Comparison of ENCODE assay signal across 13 cellular contexts in the genomic region with DNA sequence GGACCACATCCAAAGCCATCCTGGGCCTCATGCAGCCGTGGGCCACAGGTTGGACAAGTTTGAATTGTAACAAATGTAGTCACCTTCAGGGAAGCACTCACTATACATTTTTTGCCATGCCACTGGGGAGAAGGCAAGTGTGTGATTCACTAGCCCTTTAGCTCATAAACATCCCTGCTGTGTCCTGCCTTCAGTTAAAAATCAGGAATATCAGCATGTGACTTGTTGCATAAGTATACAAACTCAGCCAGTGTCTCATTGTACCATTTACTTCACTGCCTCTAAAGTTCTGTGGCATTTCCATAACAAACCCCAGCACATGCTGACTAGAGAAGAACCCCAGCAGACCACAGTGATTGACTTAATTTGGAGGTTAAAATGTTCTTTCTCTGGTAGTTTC.
DNase-seq lines count a peak whose midpoint lies in the region; ATAC-seq, FAIRE-seq and TF ChIP-seq lines count a peak whose summit lies in the region.
"Had no signal": no experiment of that assay in that cellular context is flagged by ENCODE, and none has a peak within 500 bp of the region (broad histone marks: within the 10 kb centered on the region; RNA-seq: fewer than 3 reads in every experiment).

No MANE protein-coding gene starts in this region.

- H4K20me1 ChIP-seq in endothelial cell of umbilical vein (replicated peaks; ENCODE audit: control insufficient read depth, extremely low read depth, insufficient read depth, low read length): no peaks in the 10 kb centered on the region

- POLR2A ChIA-PET in AG04449 (lab: Yijun Ruan, JAX): interaction anchor here (0.7 to 1.1 kb wide), 3 partner anchors 9 to 133 kb away, joined by 3 to 6 read pairs (median 3); no protein-coding TSS in a partner anchor
- POLR2A ChIA-PET in endothelial cell of umbilical vein (lab: Charles Lee): no interaction called here

- H3K4me3 ChIP-seq in AG04449 (ENCODE audit: low read depth, low read length) (no peak overlapping the region), endothelial cell of umbilical vein (replicated peaks in 1 of 3; ENCODE audit: insufficient read depth in 1 of 3, low read depth in 1 of 3, low read length in 3 of 3) (no peak overlapping the region), lung (no peak overlapping the region)
- H3K4me3 ChIP-seq: heart left ventricle had no signal

- peak; percentile 58 for DNase-seq in AG04449 (ENCODE audit: low read depth, low spot score)
- DNase-seq in M059J (ENCODE audit: low read depth): peak; percentile 77
- DNase-seq in endothelial cell of umbilical vein (ENCODE audit: low read depth, low spot score): no peak
- no peak for DNase-seq in lung (ENCODE audit: low spot score)
- no peak for DNase-seq in midbrain (lab: John Stamatoyannopoulos, UW)
- no peak for DNase-seq in NCI-H345 treated with DMSO at 0.1 percent for 48 hours (lab: John Stamatoyannopoulos, UW; ENCODE audit: unreplicated experiment)
- DNase-seq in NCI-H2107 treated with DMSO at 0.1 percent for 48 hours (lab: John Stamatoyannopoulos, UW; ENCODE audit: unreplicated experiment): no peak
- DNase-seq in occipital lobe (lab: John Stamatoyannopoulos, UW): no peak
- DNase-seq: heart left ventricle, NCI-H1048, NCI-H524 had no signal

- BruUV-seq in endothelial cell of umbilical vein (replicated peaks; lab: Mats Ljungman, UMichigan): no TSS peak

- no peak overlapping the region for H3K4me2 ChIP-seq in endothelial cell of umbilical vein (ENCODE audit: insufficient read depth, low read length)

- no peaks in the 10 kb centered on the region for H3K27me3 ChIP-seq in endothelial cell of umbilical vein (ENCODE audit: control insufficient read depth in 2 of 2, insufficient read depth in 2 of 2, low read length in 2 of 2)
- H3K27me3 ChIP-seq in lung (ENCODE audit: control insufficient read depth, insufficient read depth): no peaks in the 10 kb centered on the region
- H3K27me3 ChIP-seq: heart left ventricle had no signal

- dilution Hi-C loops in endothelial cell of umbilical vein (cut with MboI; ENCODE audit: extremely low pct_ligation_motif_present, low sequenced_read_pairs): no loop called here

- CTCF ChIA-PET in AG04449 (lab: Yijun Ruan, JAX) (interaction anchor here (1.4 to 1.5 kb wide), 2 partner anchors 81 to 121 kb away, joined by 3 read pairs; no protein-coding TSS in a partner anchor), endothelial cell of umbilical vein (lab: Charles Lee) (interaction anchor here (0.8 to 1.6 kb wide), 3 partner anchors 8 to 24 kb away, joined by 3 to 4 read pairs (median 3); no protein-coding TSS in a partner anchor)

- 65 to 81% methylated on average over 1 of the region's 1 CpG for whole genome bisulfite sequencing in lung, 2 donors

- H2AFZ ChIP-seq in endothelial cell of umbilical vein (ENCODE audit: low read depth, low read length): no peak overlapping the region

- no peaks in the 10 kb centered on the region for H3K79me2 ChIP-seq in endothelial cell of umbilical vein (ENCODE audit: control insufficient read depth, insufficient read depth, low read length)

- no peak for TF ChIP-seq POLR2A in endothelial cell of umbilical vein (IDR thresholded peaks at IDR 0.05; ENCODE audit: low read depth, low read length)

- no peaks in the 10 kb centered on the region for H3K9me3 ChIP-seq in endothelial cell of umbilical vein (replicated peaks; ENCODE audit: control insufficient read depth, insufficient read depth, low read length)
- H3K9me3 ChIP-seq in lung (ENCODE audit: control insufficient read depth in 2 of 2, insufficient read depth in 1 of 2, low read length in 1 of 2): no peaks in the 10 kb centered on the region
- H3K9me3 ChIP-seq: heart left ventricle had no signal

- intact Hi-C loops in endothelial cell of umbilical vein (cut with micrococcal nuclease): no loop called here

- H3K4me1 ChIP-seq in endothelial cell of umbilical vein (ENCODE audit: control insufficient read depth, extremely low read depth, insufficient read depth, low read length) (no peaks in the 10 kb centered on the region), lung (ENCODE audit: control insufficient read depth in 2 of 2, insufficient read depth in 2 of 2, low read length in 2 of 2) (peaks cover 2 to 9% of the 10 kb centered on the region in 2 donors)

- H3K36me3 ChIP-seq in endothelial cell of umbilical vein (ENCODE audit: control insufficient read depth in 2 of 2, extremely low read depth in 1 of 2, insufficient read depth in 2 of 2, low read length in 2 of 2) (no peaks in the 10 kb centered on the region), lung (ENCODE audit: control insufficient read depth in 2 of 2, insufficient read depth in 2 of 2, low read length in 2 of 2) (no peaks in the 10 kb centered on the region)
- H3K36me3 ChIP-seq: heart left ventricle had no signal

- H3K9ac ChIP-seq in endothelial cell of umbilical vein (replicated peaks; ENCODE audit: extremely low read depth, insufficient read depth, low read length): no peak overlapping the region

- H3K9me1 ChIP-seq in endothelial cell of umbilical vein (replicated peaks; ENCODE audit: control insufficient read depth, extremely low read depth, insufficient read depth, low read length): no peaks in the 10 kb centered on the region

- TF ChIP-seq CTCF in AG04449 (IDR thresholded peaks at IDR 0.05; ENCODE audit: insufficient read depth, low read length, missing control alignments) (no peak), endothelial cell of umbilical vein (IDR thresholded peaks at IDR 0.05; ENCODE audit: extremely low read depth in 1 of 2, insufficient read depth in 1 of 2, low read depth in 1 of 2, low read length in 2 of 2) (no peak), lung (IDR thresholded peaks at IDR 0.05; ENCODE audit: control extremely low read depth, extremely low read depth) (no peak)

- H3K27ac ChIP-seq in endothelial cell of umbilical vein (ENCODE audit: insufficient read depth, low read depth, low read length) (no peak overlapping the region), lung (ENCODE audit: low read depth in 1 of 2, low read length in 1 of 2) (no peak overlapping the region)
- H3K27ac ChIP-seq: heart left ventricle had no signal

- FAIRE-seq in endothelial cell of umbilical vein (lab: Jason Lieb, UNC): peak; percentile 49
- FAIRE-seq: colon had no signal

- peak; percentile 23 for ATAC-seq in lung (ENCODE audit: insufficient read depth, low FRiP score)
- ATAC-seq: heart left ventricle, Right ventricle myocardium inferior had no signal

TF ChIP-seq in endothelial cell of umbilical vein, 7 proteins besides CTCF, POLR2A, EP300 and RAD21:
- TF ChIP-seq JUN (IDR thresholded peaks at IDR 0.05; ENCODE audit: borderline replicate concordance, insufficient read depth, insufficient read length, low read depth): no peak
- TF ChIP-seq FOS (IDR thresholded peaks at IDR 0.05; ENCODE audit: borderline replicate concordance, insufficient read depth, low read length): no peak
- no peak for TF ChIP-seq POLR2AphosphoS5 (IDR thresholded peaks at IDR 0.05; ENCODE audit: insufficient read depth, low read depth, low read length)
- TF ChIP-seq, protein P1, sequence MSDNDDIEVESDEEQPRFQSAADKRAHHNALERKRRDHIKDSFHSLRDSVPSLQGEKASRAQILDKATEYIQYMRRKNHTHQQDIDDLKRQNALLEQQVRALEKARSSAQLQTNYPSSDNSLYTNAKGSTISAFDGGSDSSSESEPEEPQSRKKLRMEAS (IDR thresholded peaks at IDR 0.05; ENCODE audit: insufficient read depth, insufficient read length): no peak
- no peak for TF ChIP-seq EZH2 (IDR thresholded peaks at IDR 0.05; ENCODE audit: borderline replicate concordance, low read depth, low read length, severe bottlenecking)
- TF ChIP-seq GATA2 (IDR thresholded peaks at IDR 0.05; ENCODE audit: insufficient read depth, insufficient read length, low read depth, low read length): no peak
- TF ChIP-seq MYC (IDR thresholded peaks at IDR 0.05; ENCODE audit: low read depth, low read length): no peak

Comparison
In these comparisons a context has a peak if more than half of its experiments do, and no peak if none do; other contexts are left out.
1. DNase-seq: peak in AG04449 (single experiment) and M059J (single experiment); none in endothelial cell of umbilical vein (single experiment), lung (single experiment), midbrain (single experiment), NCI-H345 treated with DMSO at 0.1 percent for 48 hours (single experiment), NCI-H2107 treated with DMSO at 0.1 percent for 48 hours (single experiment) and occipital lobe (single experiment).